In the genomic region with DNA sequence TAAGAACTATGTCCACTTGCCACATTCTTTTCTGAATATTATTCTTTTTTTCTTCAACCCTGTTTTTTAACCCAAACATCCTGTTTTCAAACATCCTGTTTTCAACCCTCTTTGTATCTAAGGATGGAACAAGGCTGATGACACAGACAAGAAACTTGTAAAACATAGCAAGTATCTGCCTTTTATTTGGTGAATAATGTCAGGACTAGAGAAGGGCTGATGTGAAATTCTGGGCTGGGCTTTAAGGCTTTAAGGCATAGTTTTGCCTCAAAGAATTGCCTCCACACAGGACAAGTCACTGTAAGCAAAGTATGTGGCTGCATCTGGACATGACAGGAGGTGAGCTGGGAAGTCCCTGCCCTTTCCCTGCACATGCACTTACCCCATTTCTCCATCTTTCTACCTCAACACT, we compare ENCODE assay signal across 11 cellular contexts. TPM values are rescaled to one million over a fixed set of nuclear protein-coding genes. Genes with fewer than 3 reads are reported as not detected.
A peak's percentile ranks its signal among the peaks of the same experiment; 100 is the strongest.
DNase-seq lines count a peak whose midpoint lies in the region; ATAC-seq, FAIRE-seq and TF ChIP-seq lines count a peak whose summit lies in the region.
"Had no signal": no experiment of that assay in that cellular context is flagged by ENCODE, and none has a peak within 500 bp of the region (broad histone marks: within the 10 kb centered on the region; RNA-seq: fewer than 3 reads in every experiment).

No MANE protein-coding gene starts in this region.

- no peaks in the 10 kb centered on the region for H3K9me3 Mint-ChIP-seq in natural killer cell treated with Interleukin-12 subunit alpha and Interleukin-12 subunit beta and Interleukin-15 and Interleukin-18, amount 100 ng/mL, for 72 hours
- no peaks in the 10 kb centered on the region for H3K9me3 Mint-ChIP-seq in natural killer cell

- H3K27ac Mint-ChIP-seq in natural killer cell treated with Interleukin-12 subunit alpha and Interleukin-12 subunit beta and Interleukin-15 and Interleukin-18, amount 100 ng/mL, for 72 hours: peak overlapping the region; percentile 79 to 97
- peak overlapping the region in 1 of 2 donors; percentile 23 for H3K27ac Mint-ChIP-seq in natural killer cell

- no peak for TF ChIP-seq CTCF in natural killer cell (IDR thresholded peaks at IDR 0.05)
- no peak for TF ChIP-seq CTCF in bronchial epithelial cell (IDR thresholded peaks at IDR 0.05; ENCODE audit: insufficient read depth, low read length, severe bottlenecking)
- no peak for TF ChIP-seq CTCF in vagina (IDR thresholded peaks at IDR 0.05)

- FAIRE-seq in bronchial epithelial cell (lab: Jason Lieb, UNC): no peak

- H3K9me3 ChIP-seq in vagina: no peaks in the 10 kb centered on the region

- H3K27me3 Mint-ChIP-seq in natural killer cell treated with Interleukin-12 subunit alpha and Interleukin-12 subunit beta and Interleukin-15 and Interleukin-18, amount 100 ng/mL, for 72 hours: peaks cover 0 to 2% of the 10 kb centered on the region in 2 donors
- H3K27me3 Mint-ChIP-seq in natural killer cell (ENCODE audit: low read depth in 2 of 2): peaks cover 0 to 2% of the 10 kb centered on the region in 2 donors

- intact Hi-C loops in natural killer cell (cut with micrococcal nuclease) (no loop called here), vagina (cut with DNase I) (no loop called here)

- peak; percentile 78 for DNase-seq in natural killer cell treated with Interleukin-12 subunit alpha and Interleukin-12 subunit beta and Interleukin-15 and Interleukin-18, amount 100 ng/mL, for 72 hours (ENCODE audit: low spot score)
- DNase-seq in natural killer cell (no peak), bronchial epithelial cell (ENCODE audit: low read depth) (peak; percentile 20), vagina (ENCODE audit: extremely low spot score in 2 of 2) (no peak), NCI-H524 treated with DMSO at 0.1 percent for 48 hours (lab: John Stamatoyannopoulos, UW) (no peak), NCI-H69 (lab: John Stamatoyannopoulos, UW) (no peak)
- DNase-seq: DMS79, NCI-H1092 had no signal

- peak; percentile 85 to 90 for ATAC-seq in natural killer cell treated with Interleukin-12 subunit alpha and Interleukin-12 subunit beta and Interleukin-15 and Interleukin-18, amount 100 ng/mL, for 72 hours
- no peak for ATAC-seq in natural killer cell
- peak; percentile 30 for ATAC-seq in HG03097 (IDR thresholded peaks at IDR 0.05; ENCODE audit: low FRiP score, unreplicated experiment)
- no peak for ATAC-seq in GM18858 (IDR thresholded peaks at IDR 0.05; ENCODE audit: unreplicated experiment)

- H3K27ac ChIP-seq in vagina: peak overlapping the region; percentile 2

- H3K27me3 ChIP-seq in bronchial epithelial cell (ENCODE audit: control insufficient read depth, insufficient read depth, low read length): no peaks in the 10 kb centered on the region
- no peaks in the 10 kb centered on the region for H3K27me3 ChIP-seq in vagina

- peak overlapping the region; percentile 36 for H3K4me3 Mint-ChIP-seq in natural killer cell treated with Interleukin-12 subunit alpha and Interleukin-12 subunit beta and Interleukin-15 and Interleukin-18, amount 100 ng/mL, for 72 hours
- H3K4me3 Mint-ChIP-seq in natural killer cell: no peak overlapping the region

- H3K36me3 ChIP-seq in bronchial epithelial cell (ENCODE audit: control insufficient read depth, insufficient read depth, low read length): no peaks in the 10 kb centered on the region
- H3K36me3 ChIP-seq in vagina: no peaks in the 10 kb centered on the region

- H3K4me3 ChIP-seq in bronchial epithelial cell (ENCODE audit: low read depth, low read length): no peak overlapping the region
- H3K4me3 ChIP-seq in vagina: no peak overlapping the region
- H3K4me3 ChIP-seq: lung had no signal

- no peaks in the 10 kb centered on the region for H3K36me3 Mint-ChIP-seq in natural killer cell treated with Interleukin-12 subunit alpha and Interleukin-12 subunit beta and Interleukin-15 and Interleukin-18, amount 100 ng/mL, for 72 hours
- no peaks in the 10 kb centered on the region for H3K36me3 Mint-ChIP-seq in natural killer cell

- H3K4me1 ChIP-seq in vagina: peaks cover 5% of the 10 kb centered on the region

- peaks cover 40 to 45% of the 10 kb centered on the region in 2 donors for H3K4me1 Mint-ChIP-seq in natural killer cell treated with Interleukin-12 subunit alpha and Interleukin-12 subunit beta and Interleukin-15 and Interleukin-18, amount 100 ng/mL, for 72 hours (ENCODE audit: low read depth in 2 of 2)
- H3K4me1 Mint-ChIP-seq in natural killer cell: peaks cover 0 to 10% of the 10 kb centered on the region in 2 donors

- TF ChIP-seq POLR2A in vagina (IDR thresholded peaks at IDR 0.05): no peak

RNA-seq across cellular contexts. Expression of gene RIC1, which starts 42.5 kb away (rescaled TPM):
- 10 to 100 TPM; 25.4 to 36.1 TPM for total RNA-seq in natural killer cell treated with Interleukin-12 subunit alpha and Interleukin-12 subunit beta and Interleukin-15 and Interleukin-18, amount 100 ng/mL, for 72 hours
- total RNA-seq in natural killer cell (10 to 100 TPM; 23.5 to 33.9 (median 31.8) TPM), bronchial epithelial cell (32.8 and 34.2 TPM in 2 replicates), vagina (49.8 TPM)

Comparison
In these comparisons a context has a peak if more than half of its experiments do, and no peak if none do; other contexts are left out.
1. ATAC-seq: peak in natural killer cell treated with Interleukin-12 subunit alpha and Interleukin-12 subunit beta and Interleukin-15 and Interleukin-18, amount 100 ng/mL, for 72 hours (2 of 2) and HG03097 (single experiment); none in natural killer cell (0 of 3) and GM18858 (single experiment).
2. DNase-seq: peak in natural killer cell treated with Interleukin-12 subunit alpha and Interleukin-12 subunit beta and Interleukin-15 and Interleukin-18, amount 100 ng/mL, for 72 hours (single experiment) and bronchial epithelial cell (single experiment); none in natural killer cell (single experiment), vagina (0 of 2), NCI-H524 treated with DMSO at 0.1 percent for 48 hours (single experiment) and NCI-H69 (single experiment).